In genomic region chr11:129319201-129319600, GRCh38 we compare ENCODE assay signal across 21 cellular contexts. TPM values are rescaled to one million over a fixed set of nuclear protein-coding genes. Genes with fewer than 3 reads are reported as not detected.
DNase-seq lines count a peak whose midpoint lies in the region; ATAC-seq and TF ChIP-seq lines count a peak whose summit lies in the region.
"Had no signal": no experiment of that assay in that cellular context is flagged by ENCODE, and none has a peak within 500 bp of the region (broad histone marks: within the 10 kb centered on the region; RNA-seq: fewer than 3 reads in every experiment).

No MANE protein-coding gene starts in this region.

- H2AFZ ChIP-seq in mammary epithelial cell (ENCODE audit: low read depth, low read length) (no peak overlapping the region), Loucy (ENCODE audit: low read length) (peak overlapping the region; percentile 42; the same call in 1 of the 2 replicates)
- H2AFZ ChIP-seq: PC-9 had no signal

- H3K9me3 ChIP-seq in breast epithelium: no peaks in the 10 kb centered on the region
- H3K9me3 ChIP-seq in mammary epithelial cell (replicated peaks; ENCODE audit: insufficient read depth, low read length): no peaks in the 10 kb centered on the region
- H3K9me3 ChIP-seq in Loucy (ENCODE audit: insufficient read depth, low read depth, low read length): no peaks in the 10 kb centered on the region
- H3K9me3 ChIP-seq: MG63 had no signal

- 100% methylated on average over 2 of the region's 2 CpGs for WGBS in mammary epithelial cell (ENCODE audit: low coverage, missing lambda C conversion rate)

- no peaks in the 10 kb centered on the region for H3F3A ChIP-seq in Loucy (ENCODE audit: low read depth)

- BruUV-seq in mammary epithelial cell (replicated peaks; lab: Mats Ljungman, UMichigan): no TSS peak

- DNase-seq in breast epithelium (ENCODE audit: low spot score in 2 of 2) (no peak), mammary epithelial cell (no peak), T-helper 2 cell (no peak)
- DNase-seq in activated naive CD8-positive, alpha-beta T cell treated with anti-CD3 and anti-CD28 coated beads for 36 hours: no peak
- DNase-seq: DND-41, GOT3, Karpas-422, MG63, NCI-H1417, NCI-H187, NCI-H2171, NCI-H446, PC-9, RPMI8226, SHP77 had no signal

- H3K4me3 ChIP-seq in breast epithelium (no peak overlapping the region), mammary epithelial cell (replicated peaks in 1 of 3; ENCODE audit: insufficient read depth in 1 of 3, low read depth in 2 of 3, low read length in 3 of 3) (no peak overlapping the region), Loucy (ENCODE audit: low read length, poor library complexity, severe bottlenecking) (no peak overlapping the region)
- H3K4me3 ChIP-seq: MG63, PC-9 had no signal

- H3K4me2 ChIP-seq in mammary epithelial cell (ENCODE audit: insufficient read depth, low read depth, low read length) (no peak overlapping the region), Loucy (ENCODE audit: low read depth, low read length, poor library complexity, severe bottlenecking) (no peak overlapping the region)
- H3K4me2 ChIP-seq: PC-9 had no signal

- H3K79me2 ChIP-seq in mammary epithelial cell (ENCODE audit: insufficient read depth, low read length): no peaks in the 10 kb centered on the region
- no peaks in the 10 kb centered on the region for H3K79me2 ChIP-seq in Loucy (ENCODE audit: insufficient read depth, low read length)

- no peak overlapping the region for H3K27ac Mint-ChIP-seq in activated naive CD8-positive, alpha-beta T cell treated with anti-CD3 and anti-CD28 coated beads for 36 hours

- no peaks in the 10 kb centered on the region for H3K27me3 ChIP-seq in breast epithelium
- H3K27me3 ChIP-seq in mammary epithelial cell (ENCODE audit: insufficient read depth, low read length): no peaks in the 10 kb centered on the region
- H3K27me3 ChIP-seq in Loucy (ENCODE audit: insufficient read depth, low read length, poor library complexity, severe bottlenecking): no peaks in the 10 kb centered on the region
- H3K27me3 ChIP-seq: MG63 had no signal

- TF ChIP-seq CTCF in breast epithelium (IDR thresholded peaks at IDR 0.05): no peak
- no peak for TF ChIP-seq CTCF in mammary epithelial cell (conservative IDR thresholded peaks at IDR 0.05 in 1 of 2, IDR thresholded peaks at IDR 0.05 in 1 of 2; ENCODE audit: extremely low read depth in 1 of 2, insufficient read depth in 1 of 2, low read depth in 1 of 2, low read length in 2 of 2)
- no peak for TF ChIP-seq CTCF in Loucy (conservative IDR thresholded peaks at IDR 0.05; ENCODE audit: low read length)
- TF ChIP-seq CTCF in VCaP (conservative IDR thresholded peaks at IDR 0.05): no peak

- peak overlapping the region; percentile 70 to 86 for H3K27ac ChIP-seq in breast epithelium
- no peak overlapping the region for H3K27ac ChIP-seq in mammary epithelial cell (ENCODE audit: insufficient read depth, low read depth, low read length)
- H3K27ac ChIP-seq in VCaP: peak overlapping the region; percentile 99
- H3K27ac ChIP-seq: PC-9 had no signal

- H3K27me3 Mint-ChIP-seq in activated naive CD8-positive, alpha-beta T cell treated with anti-CD3 and anti-CD28 coated beads for 36 hours: no peaks in the 10 kb centered on the region

- H4K20me1 ChIP-seq in mammary epithelial cell (ENCODE audit: insufficient read depth, low read length) (no peaks in the 10 kb centered on the region), Loucy (ENCODE audit: insufficient read depth, low read length, poor library complexity, severe bottlenecking) (no peaks in the 10 kb centered on the region)

- TF ChIP-seq POLR2A in breast epithelium (IDR thresholded peaks at IDR 0.05): no peak

- H3K36me3 ChIP-seq in breast epithelium: no peaks in the 10 kb centered on the region
- no peaks in the 10 kb centered on the region for H3K36me3 ChIP-seq in mammary epithelial cell (ENCODE audit: insufficient read depth, low read length)
- no peaks in the 10 kb centered on the region for H3K36me3 ChIP-seq in Loucy (ENCODE audit: insufficient read depth, low read length)
- H3K36me3 ChIP-seq: MG63 had no signal

- dilution Hi-C loops in mammary epithelial cell (cut with HindIII; ENCODE audit: low sequenced_read_pairs): no loop called here

- no peak overlapping the region for H3K4me3 Mint-ChIP-seq in activated naive CD8-positive, alpha-beta T cell treated with anti-CD3 and anti-CD28 coated beads for 36 hours

- CTCF ChIA-PET in mammary epithelial cell (lab: Charles Lee; ENCODE audit: low non-redundant PET): interaction anchor here (0.5 kb wide), 1 partner anchor 431 kb away, joined by 3 read pairs; no protein-coding TSS in a partner anchor

- H3K4me1 ChIP-seq in breast epithelium: peaks cover 0 to 14% of the 10 kb centered on the region in 2 donors
- H3K4me1 ChIP-seq in mammary epithelial cell (ENCODE audit: insufficient read depth, low read length): peaks cover 18% of the 10 kb centered on the region
- H3K4me1 ChIP-seq in Loucy (ENCODE audit: insufficient read depth, low read length, poor library complexity, severe bottlenecking): peaks cover 8% of the 10 kb centered on the region

- no peaks in the 10 kb centered on the region for H3K9me3 Mint-ChIP-seq in activated naive CD8-positive, alpha-beta T cell treated with anti-CD3 and anti-CD28 coated beads for 36 hours

- ATAC-seq in GM18909 (IDR thresholded peaks at IDR 0.05; ENCODE audit: poor library complexity, unreplicated experiment) (no peak), HG03565 (IDR thresholded peaks at IDR 0.05; ENCODE audit: unreplicated experiment) (no peak)
- ATAC-seq: HCT116 had no signal

- H3K9ac ChIP-seq in mammary epithelial cell (ENCODE audit: insufficient read depth, low read length) (no peak overlapping the region), Loucy (ENCODE audit: low read depth, low read length, poor library complexity, severe bottlenecking) (no peak overlapping the region)

- in situ Hi-C loops in mammary epithelial cell (cut with MboI; ENCODE audit: low sequenced_read_pairs in 2 of 2): no loop called here

- no peaks in the 10 kb centered on the region for H3K36me3 Mint-ChIP-seq in activated naive CD8-positive, alpha-beta T cell treated with anti-CD3 and anti-CD28 coated beads for 36 hours

- H3K4me1 Mint-ChIP-seq in activated naive CD8-positive, alpha-beta T cell treated with anti-CD3 and anti-CD28 coated beads for 36 hours: no peaks in the 10 kb centered on the region

- intact Hi-C loops in breast epithelium (cut with DNase I; ENCODE audit: low total_unique reads): no loop called here
- intact Hi-C loops in mammary epithelial cell (cut with micrococcal nuclease): loop anchor here (5.0 kb wide), 1 partner anchor 37 kb away; no protein-coding TSS in a partner anchor

- no peaks in the 10 kb centered on the region for H3K9me2 ChIP-seq in Loucy (replicated peaks; ENCODE audit: low read depth, low read length)

RNA-seq across cellular contexts. Expression of gene BARX2, which starts 56.4 kb away (rescaled TPM):
- total RNA-seq in breast epithelium (10 to 100 TPM in 1 of 3 donors, 1 to 10 TPM in 1, not detected in 1; 8.2 to 19.5 TPM), mammary epithelial cell (under 1 TPM in 1 of 2 donors, not detected in 1; 0.17 TPM)
- 0.02 TPM for polyA plus RNA-seq in mammary epithelial cell
- polyA minus RNA-seq in mammary epithelial cell: not detected
- under 1 TPM in 1 of 2 experiments, not detected in 1; 0.12 TPM for total RNA-seq in activated naive CD8-positive, alpha-beta T cell treated with anti-CD3 and anti-CD28 coated beads for 36 hours
- total RNA-seq: A172 had no signal
